Comparison of ENCODE assay signal across 11 cellular contexts in genomic region chr14:28113311-28113710, GRCh38.
"Had no signal": no experiment of that assay in that cellular context is flagged by ENCODE, and none has a peak within 500 bp of the region (broad histone marks: within the 10 kb centered on the region; RNA-seq: fewer than 3 reads in every experiment).

No MANE protein-coding gene starts in this region.

- H3K4me1 ChIP-seq: HAP-1 had no signal

- H3K9ac ChIP-seq: GM23248 had no signal

- H3K4me2 ChIP-seq: GM23338 had no signal

- H3K27ac ChIP-seq: GM23248 had no signal

- H2AFZ ChIP-seq: GM23248, GM23338 had no signal

- FAIRE-seq: H1, H54 had no signal

- DNase-seq: GM23248, GOT3, H7, H9, HCEC 1CT, HFFc6 had no signal

- ATAC-seq: GM23338, HCT116 had no signal

- H3K36me3 ChIP-seq: HAP-1 had no signal

- H3K4me3 ChIP-seq: GM23248, GM23338, HAP-1 had no signal
